8 cellular contexts compared by ENCODE assay signal in the genomic region with DNA sequence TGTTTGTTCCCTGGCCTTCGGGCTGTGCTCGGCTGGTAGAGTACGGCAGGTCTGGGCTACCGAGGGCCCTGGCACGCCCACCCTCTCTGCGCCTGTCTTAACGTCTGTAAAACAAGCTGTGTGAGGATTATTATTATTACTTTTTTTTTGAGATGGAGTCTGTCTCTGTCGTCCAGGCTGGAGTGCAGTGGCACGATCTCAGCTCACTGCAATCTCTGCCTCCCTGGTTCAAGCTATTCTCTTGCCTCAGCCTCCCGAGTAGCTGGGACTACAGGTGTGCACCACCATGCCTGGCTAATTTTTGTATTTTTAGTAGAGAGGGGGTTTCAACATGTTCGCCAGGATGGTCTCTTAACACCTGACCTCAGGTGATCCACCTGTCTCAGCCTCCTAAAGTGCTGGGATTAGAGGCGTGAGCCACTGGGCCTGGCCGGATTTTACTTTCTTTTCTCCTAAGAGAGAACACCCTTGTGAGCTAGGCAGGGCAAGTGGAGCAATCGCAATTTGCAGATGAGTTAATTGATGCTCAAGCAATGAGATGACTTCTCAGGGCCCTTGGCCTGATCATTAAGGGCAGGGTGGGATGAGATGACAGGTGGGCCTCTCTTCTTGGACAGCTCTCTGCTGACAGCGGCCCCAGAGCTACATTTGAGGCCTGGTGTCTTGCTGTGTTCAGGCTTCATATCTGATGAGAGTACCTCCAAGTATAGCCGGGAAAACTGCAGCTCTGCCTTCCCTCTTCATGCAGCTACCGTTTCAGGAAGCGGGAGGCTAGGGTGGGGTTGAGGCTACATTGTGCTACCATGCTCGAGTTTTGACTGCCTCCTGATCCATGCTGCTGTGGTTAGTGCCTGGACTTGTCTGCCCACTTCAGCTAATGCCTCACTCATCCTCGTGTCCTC. TPM values are rescaled to one million over a fixed set of nuclear protein-coding genes. Genes with fewer than 3 reads are reported as not detected.
DNase-seq lines count a peak whose midpoint lies in the region; ATAC-seq and TF ChIP-seq lines count a peak whose summit lies in the region.

No MANE protein-coding gene starts in this region.

- peak overlapping the region; percentile 38 for H2AK5ac ChIP-seq in neuronal stem cell (ENCODE audit: low read depth, low read length)

- 40 to 41% methylated on average over 19 to 20 of the region's 20 CpGs for WGBS in GM23248 (ENCODE audit: low coverage in 1 of 2, low lambda C conversion rate in 2 of 2, missing lambda C conversion rate in 2 of 2), 2 experiments
- WGBS in neuronal stem cell (ENCODE audit: extremely low coverage in 2 of 2, insufficient read length in 2 of 2, insufficient replicate concordance in 1 of 2), 2 donors, result no CpG with 5 or more reads among the region's 20 CpGs

- H3K27me3 ChIP-seq in GM23248 (replicated peaks; ENCODE audit: insufficient read depth) (no peaks in the 10 kb centered on the region), PC-9 (ENCODE audit: insufficient read depth, low read depth) (no peaks in the 10 kb centered on the region), neuronal stem cell (ENCODE audit: control insufficient read depth in 3 of 3, insufficient read depth in 3 of 3, low read depth in 1 of 3, low read length in 3 of 3) (no peaks in the 10 kb centered on the region)

- peak; percentile 37 for ATAC-seq in esophagus mucosa
- no peak for ATAC-seq in GM18520 (IDR thresholded peaks at IDR 0.05; ENCODE audit: unreplicated experiment)

- H3K4me2 ChIP-seq in GM23248 (ENCODE audit: unreplicated experiment) (peak overlapping the region; percentile 75), PC-9 (peak overlapping the region; percentile 84), neuronal stem cell (ENCODE audit: insufficient read depth, low read length, poor library complexity, severe bottlenecking) (peak overlapping the region; percentile 48)

- H3K4me3 ChIP-seq in GM23248, result peak overlapping the region; percentile 83
- peak overlapping the region; percentile 88 for H3K4me3 ChIP-seq in PC-9
- peak overlapping the region; percentile 82 to 89 for H3K4me3 ChIP-seq in neuronal stem cell (ENCODE audit: low read length in 2 of 2)

- H3K79me2 ChIP-seq in GM23248 (ENCODE audit: insufficient read depth) (peaks cover 19% of the 10 kb centered on the region), PC-9 (ENCODE audit: low read depth) (peaks cover 6% of the 10 kb centered on the region; the same call in 1 of the 2 replicates)

- H3K4me1 ChIP-seq in GM23248 (ENCODE audit: insufficient read depth) (peaks cover 8% of the 10 kb centered on the region; the same call in 1 of the 2 replicates), PC-9 (replicated peaks; ENCODE audit: insufficient read depth) (peaks cover 35% of the 10 kb centered on the region), neuronal stem cell (ENCODE audit: control insufficient read depth in 2 of 2, insufficient read depth in 1 of 2, low read depth in 1 of 2, low read length in 2 of 2) (peaks cover 2 to 9% of the 10 kb centered on the region in 2 donors)

- H4K20me1 ChIP-seq in GM23248 (ENCODE audit: insufficient read depth) (no peaks in the 10 kb centered on the region), PC-9 (ENCODE audit: insufficient read depth) (peaks cover 5% of the 10 kb centered on the region; the same call in 1 of the 2 replicates)

- in situ Hi-C loops in GM23248 (cut with MboI), result loop anchor here (10.0 kb wide), 2 partner anchors 135 to 165 kb away; no protein-coding TSS in a partner anchor

- H2BK15ac ChIP-seq in neuronal stem cell (ENCODE audit: low read length), result peak overlapping the region; percentile 33

- H3K27ac ChIP-seq in GM23248 (peak overlapping the region; percentile 62), PC-9 (no peak overlapping the region), neuronal stem cell (replicated peaks; ENCODE audit: low read length) (no peak overlapping the region)

- H3K36me3 ChIP-seq in GM23248 (ENCODE audit: low read depth) (no peaks in the 10 kb centered on the region), PC-9 (ENCODE audit: low read depth) (no peaks in the 10 kb centered on the region), neuronal stem cell (replicated peaks in 1 of 2; ENCODE audit: control insufficient read depth in 2 of 2, insufficient read depth in 2 of 2, low read length in 2 of 2) (peaks cover 0 to 9% of the 10 kb centered on the region in 2 donors)

- H3K23ac ChIP-seq in neuronal stem cell (ENCODE audit: low read depth, low read length, poor library complexity), result peak overlapping the region; percentile 68

- H3K9me3 ChIP-seq in GM23248 (ENCODE audit: low read depth), result no peaks in the 10 kb centered on the region
- H3K9me3 ChIP-seq in PC-9 (ENCODE audit: insufficient read depth, low read depth), result no peaks in the 10 kb centered on the region
- peaks cover 0 to 1% of the 10 kb centered on the region in 2 donors for H3K9me3 ChIP-seq in neuronal stem cell (replicated peaks in 1 of 2; ENCODE audit: control insufficient read depth in 2 of 2, insufficient read depth in 1 of 2, low read depth in 1 of 2, low read length in 2 of 2)

- peak overlapping the region; percentile 33 for H2BK5ac ChIP-seq in neuronal stem cell (ENCODE audit: low read length)

- POLR2A ChIA-PET in PC-9 (lab: Charles Lee; ENCODE audit: unreplicated experiment), result interaction anchor here (0.6 kb wide), 1 partner anchor 26 kb away, joined by 6 read pairs; no protein-coding TSS in a partner anchor

- peaks cover 3% of the 10 kb centered on the region; the same call in 1 of the 2 replicates for H3F3A ChIP-seq in GM23248 (ENCODE audit: insufficient read depth)
- peaks cover 38% of the 10 kb centered on the region for H3F3A ChIP-seq in PC-9 (ENCODE audit: insufficient read depth, low read depth)

- BruUV-seq in PC-9 (replicated peaks; lab: Mats Ljungman, UMichigan), result no TSS peak

- H3K79me1 ChIP-seq in neuronal stem cell (ENCODE audit: low read depth, low read length), result peaks cover 2% of the 10 kb centered on the region

- peak overlapping the region; percentile 25 for H3K14ac ChIP-seq in neuronal stem cell (ENCODE audit: low read length)

- CTCF ChIA-PET in PC-9 (lab: Charles Lee), result interaction anchor here (0.6 to 1.9 kb wide), 8 partner anchors 54 to 359 kb away, joined by 3 to 29 read pairs (median 4); a partner anchor contains a TSS

- H3K18ac ChIP-seq in neuronal stem cell (ENCODE audit: low read length), result peak overlapping the region; percentile 95

- H3K9me2 ChIP-seq in GM23248 (ENCODE audit: insufficient read depth), result no peaks in the 10 kb centered on the region
- no peaks in the 10 kb centered on the region for H3K9me2 ChIP-seq in PC-9 (ENCODE audit: insufficient read depth)

- peak overlapping the region; percentile 88 for H3K9ac ChIP-seq in GM23248
- H3K9ac ChIP-seq in neuronal stem cell (ENCODE audit: low read depth, low read length, poor library complexity), result peak overlapping the region; percentile 89

- no peak overlapping the region for H3K4ac ChIP-seq in neuronal stem cell (ENCODE audit: low read length)

- no peak overlapping the region for H2BK12ac ChIP-seq in neuronal stem cell (ENCODE audit: low read length)

- no peak overlapping the region for H4K91ac ChIP-seq in neuronal stem cell (ENCODE audit: low read depth, low read length, poor library complexity)

- intact Hi-C loops in PC-9 (cut with micrococcal nuclease; ENCODE audit: unreplicated experiment), result loop anchor here (1.0 to 10.0 kb wide), 8 partner anchors 85 to 893 kb away; a partner anchor contains a TSS

- no peak for TF ChIP-seq CTCF in PC-9 (conservative IDR thresholded peaks at IDR 0.05)

- peak overlapping the region; percentile 52 for H4K8ac ChIP-seq in neuronal stem cell (ENCODE audit: low read depth, low read length)

- peak; percentile 58 for DNase-seq in GDM1 (lab: John Stamatoyannopoulos, UW)
- DNase-seq in GM23248, result no peak
- no peak for DNase-seq in PC-9
- DNase-seq in neuronal stem cell (ENCODE audit: low spot score), result no peak
- no peak for DNase-seq in NCI-H2171 treated with DMSO at 0.1 percent for 48 hours (lab: John Stamatoyannopoulos, UW)
- DNase-seq in ureter (ENCODE audit: low spot score), result no peak

- no peak overlapping the region for H2BK120ac ChIP-seq in neuronal stem cell (ENCODE audit: low read depth, low read length)

- H2AFZ ChIP-seq in GM23248 (peak overlapping the region; percentile 87), PC-9 (peak overlapping the region; percentile 98), neuronal stem cell (ENCODE audit: low read length) (peak overlapping the region; percentile 99)

RNA-seq across cellular contexts. Expression of a gene that starts 0.9 kb away (rescaled TPM):
- 27.6 and 35.1 TPM in 2 replicates for total RNA-seq in GM23248 (2014; rRNA removed; shearing (Covaris generic))
- polyA plus RNA-seq in GM23248 (2016; fragmentation: Nextera tagmentation; extraction: Ambion mirVana), result 55.1 and 58.3 TPM in 2 replicates
- 32.8 and 35.2 TPM in 2 replicates for total RNA-seq in PC-9 (2021)
- 30.6 TPM for total RNA-seq in esophagus mucosa
- 6.3 TPM for polyA plus RNA-seq in neuronal stem cell (2013, experiment 1 of 2)
- 6.1 TPM for polyA plus RNA-seq in neuronal stem cell (2013, experiment 2 of 2)
- 43.2 TPM for total RNA-seq in ureter

RNA-seq across cellular contexts. Expression of a gene that starts 13.0 kb away (rescaled TPM):
- total RNA-seq in GM23248 (2014; rRNA removed; shearing (Covaris generic)), result 197 and 243 TPM in 2 replicates
- polyA plus RNA-seq in GM23248 (2016; fragmentation: Nextera tagmentation; extraction: Ambion mirVana), result 332 and 351 TPM in 2 replicates
- 1,825 and 1,951 TPM in 2 replicates for total RNA-seq in PC-9 (2021)
- 244 TPM for total RNA-seq in esophagus mucosa
- 2,319 TPM for polyA plus RNA-seq in neuronal stem cell (2013, experiment 1 of 2)
- 2,280 TPM for polyA plus RNA-seq in neuronal stem cell (2013, experiment 2 of 2)
- total RNA-seq in ureter, result 88.0 TPM
